ENCODE assay signal across 1 cellular context in genomic region chr15:61383421-61383820, GRCh38.
TF ChIP-seq lines count a peak whose summit lies in the region.

No MANE protein-coding gene starts in this region.

TF ChIP-seq in GM23338, 12 proteins besides CTCF, POLR2A, EP300 and RAD21 (continued from another document):
- TF ChIP-seq, protein P1, sequence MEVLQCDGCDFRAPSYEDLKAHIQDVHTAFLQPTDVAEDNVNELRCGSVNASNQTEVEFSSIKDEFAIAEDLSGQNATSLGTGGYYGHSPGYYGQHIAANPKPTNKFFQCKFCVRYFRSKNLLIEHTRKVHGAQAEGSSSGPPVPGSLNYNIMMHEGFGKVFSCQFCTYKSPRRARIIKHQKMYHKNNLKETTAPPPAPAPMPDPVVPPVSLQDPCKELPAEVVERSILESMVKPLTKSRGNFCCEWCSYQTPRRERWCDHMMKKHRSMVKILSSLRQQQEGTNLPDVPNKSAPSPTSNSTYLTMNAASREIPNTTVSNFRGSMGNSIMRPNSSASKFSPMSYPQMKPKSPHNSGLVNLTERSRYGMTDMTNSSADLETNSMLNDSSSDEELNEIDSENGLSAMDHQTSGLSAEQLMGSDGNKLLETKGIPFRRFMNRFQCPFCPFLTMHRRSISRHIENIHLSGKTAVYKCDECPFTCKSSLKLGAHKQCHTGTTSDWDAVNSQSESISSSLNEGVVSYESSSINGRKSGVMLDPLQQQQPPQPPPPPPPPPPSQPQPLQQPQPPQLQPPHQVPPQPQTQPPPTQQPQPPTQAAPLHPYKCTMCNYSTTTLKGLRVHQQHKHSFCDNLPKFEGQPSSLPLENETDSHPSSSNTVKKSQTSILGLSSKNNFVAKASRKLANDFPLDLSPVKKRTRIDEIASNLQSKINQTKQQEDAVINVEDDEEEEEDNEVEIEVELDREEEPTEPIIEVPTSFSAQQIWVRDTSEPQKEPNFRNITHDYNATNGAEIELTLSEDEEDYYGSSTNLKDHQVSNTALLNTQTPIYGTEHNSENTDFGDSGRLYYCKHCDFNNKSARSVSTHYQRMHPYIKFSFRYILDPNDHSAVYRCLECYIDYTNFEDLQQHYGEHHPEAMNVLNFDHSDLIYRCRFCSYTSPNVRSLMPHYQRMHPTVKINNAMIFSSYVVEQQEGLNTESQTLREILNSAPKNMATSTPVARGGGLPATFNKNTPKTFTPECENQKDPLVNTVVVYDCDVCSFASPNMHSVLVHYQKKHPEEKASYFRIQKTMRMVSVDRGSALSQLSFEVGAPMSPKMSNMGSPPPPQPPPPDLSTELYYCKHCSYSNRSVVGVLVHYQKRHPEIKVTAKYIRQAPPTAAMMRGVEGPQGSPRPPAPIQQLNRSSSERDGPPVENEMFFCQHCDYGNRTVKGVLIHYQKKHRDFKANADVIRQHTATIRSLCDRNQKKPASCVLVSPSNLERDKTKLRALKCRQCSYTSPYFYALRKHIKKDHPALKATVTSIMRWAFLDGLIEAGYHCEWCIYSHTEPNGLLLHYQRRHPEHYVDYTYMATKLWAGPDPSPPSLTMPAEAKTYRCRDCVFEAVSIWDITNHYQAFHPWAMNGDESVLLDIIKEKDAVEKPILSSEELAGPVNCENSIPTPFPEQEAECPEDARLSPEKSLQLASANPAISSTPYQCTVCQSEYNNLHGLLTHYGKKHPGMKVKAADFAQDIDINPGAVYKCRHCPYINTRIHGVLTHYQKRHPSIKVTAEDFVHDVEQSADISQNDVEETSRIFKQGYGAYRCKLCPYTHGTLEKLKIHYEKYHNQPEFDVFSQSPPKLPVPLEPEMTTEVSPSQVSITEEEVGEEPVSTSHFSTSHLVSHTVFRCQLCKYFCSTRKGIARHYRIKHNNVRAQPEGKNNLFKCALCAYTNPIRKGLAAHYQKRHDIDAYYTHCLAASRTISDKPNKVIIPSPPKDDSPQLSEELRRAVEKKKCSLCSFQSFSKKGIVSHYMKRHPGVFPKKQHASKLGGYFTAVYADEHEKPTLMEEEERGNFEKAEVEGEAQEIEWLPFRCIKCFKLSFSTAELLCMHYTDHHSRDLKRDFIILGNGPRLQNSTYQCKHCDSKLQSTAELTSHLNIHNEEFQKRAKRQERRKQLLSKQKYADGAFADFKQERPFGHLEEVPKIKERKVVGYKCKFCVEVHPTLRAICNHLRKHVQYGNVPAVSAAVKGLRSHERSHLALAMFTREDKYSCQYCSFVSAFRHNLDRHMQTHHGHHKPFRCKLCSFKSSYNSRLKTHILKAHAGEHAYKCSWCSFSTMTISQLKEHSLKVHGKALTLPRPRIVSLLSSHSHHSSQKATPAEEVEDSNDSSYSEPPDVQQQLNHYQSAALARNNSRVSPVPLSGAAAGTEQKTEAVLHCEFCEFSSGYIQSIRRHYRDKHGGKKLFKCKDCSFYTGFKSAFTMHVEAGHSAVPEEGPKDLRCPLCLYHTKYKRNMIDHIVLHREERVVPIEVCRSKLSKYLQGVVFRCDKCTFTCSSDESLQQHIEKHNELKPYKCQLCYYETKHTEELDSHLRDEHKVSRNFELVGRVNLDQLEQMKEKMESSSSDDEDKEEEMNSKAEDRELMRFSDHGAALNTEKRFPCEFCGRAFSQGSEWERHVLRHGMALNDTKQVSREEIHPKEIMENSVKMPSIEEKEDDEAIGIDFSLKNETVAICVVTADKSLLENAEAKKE (CRISPR knock-in tag; IDR thresholded peaks at IDR 0.05) = no peak
- TF ChIP-seq, protein P2, sequence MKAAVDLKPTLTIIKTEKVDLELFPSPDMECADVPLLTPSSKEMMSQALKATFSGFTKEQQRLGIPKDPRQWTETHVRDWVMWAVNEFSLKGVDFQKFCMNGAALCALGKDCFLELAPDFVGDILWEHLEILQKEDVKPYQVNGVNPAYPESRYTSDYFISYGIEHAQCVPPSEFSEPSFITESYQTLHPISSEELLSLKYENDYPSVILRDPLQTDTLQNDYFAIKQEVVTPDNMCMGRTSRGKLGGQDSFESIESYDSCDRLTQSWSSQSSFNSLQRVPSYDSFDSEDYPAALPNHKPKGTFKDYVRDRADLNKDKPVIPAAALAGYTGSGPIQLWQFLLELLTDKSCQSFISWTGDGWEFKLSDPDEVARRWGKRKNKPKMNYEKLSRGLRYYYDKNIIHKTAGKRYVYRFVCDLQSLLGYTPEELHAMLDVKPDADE (IDR thresholded peaks at IDR 0.05) = no peak
